Comparison of ENCODE assay signal across 1 cellular context in the genomic region with DNA sequence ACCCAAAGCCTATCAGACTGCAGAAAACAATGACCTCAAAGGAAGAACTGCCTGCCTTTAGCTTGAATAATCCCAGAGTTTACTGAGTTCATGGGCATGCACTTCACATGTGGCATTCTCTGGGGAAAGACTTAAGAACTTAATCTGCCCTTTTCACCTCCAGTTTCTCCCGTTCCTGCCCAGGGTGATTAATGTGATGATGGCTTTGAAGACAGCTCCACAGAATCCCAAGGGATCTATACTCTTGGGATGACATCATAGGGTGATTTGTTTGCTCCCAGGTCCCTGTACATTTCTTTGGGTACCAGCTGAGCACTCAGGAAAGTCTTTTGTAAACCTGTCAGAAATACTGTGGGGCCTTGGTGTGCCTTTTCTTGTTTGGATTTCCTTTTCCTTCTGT.
A peak's percentile ranks its signal among the peaks of the same experiment; 100 is the strongest.
TF ChIP-seq lines count a peak whose summit lies in the region.

No MANE protein-coding gene starts in this region.

TF ChIP-seq in HepG2, 621 proteins besides CTCF, POLR2A, EP300 and RAD21:
- TF ChIP-seq RCOR2 (CRISPR knock-in tag; IDR thresholded peaks at IDR 0.05) (no peak), ATF7 (IDR thresholded peaks at IDR 0.05) (peak; percentile 58), ATF7 (CRISPR knock-in tag; IDR thresholded peaks at IDR 0.05) (no peak)
TF ChIP-seq in HepG2: peak in this region for 1.
